ENCODE assay signal across 2 cellular contexts in the genomic region with DNA sequence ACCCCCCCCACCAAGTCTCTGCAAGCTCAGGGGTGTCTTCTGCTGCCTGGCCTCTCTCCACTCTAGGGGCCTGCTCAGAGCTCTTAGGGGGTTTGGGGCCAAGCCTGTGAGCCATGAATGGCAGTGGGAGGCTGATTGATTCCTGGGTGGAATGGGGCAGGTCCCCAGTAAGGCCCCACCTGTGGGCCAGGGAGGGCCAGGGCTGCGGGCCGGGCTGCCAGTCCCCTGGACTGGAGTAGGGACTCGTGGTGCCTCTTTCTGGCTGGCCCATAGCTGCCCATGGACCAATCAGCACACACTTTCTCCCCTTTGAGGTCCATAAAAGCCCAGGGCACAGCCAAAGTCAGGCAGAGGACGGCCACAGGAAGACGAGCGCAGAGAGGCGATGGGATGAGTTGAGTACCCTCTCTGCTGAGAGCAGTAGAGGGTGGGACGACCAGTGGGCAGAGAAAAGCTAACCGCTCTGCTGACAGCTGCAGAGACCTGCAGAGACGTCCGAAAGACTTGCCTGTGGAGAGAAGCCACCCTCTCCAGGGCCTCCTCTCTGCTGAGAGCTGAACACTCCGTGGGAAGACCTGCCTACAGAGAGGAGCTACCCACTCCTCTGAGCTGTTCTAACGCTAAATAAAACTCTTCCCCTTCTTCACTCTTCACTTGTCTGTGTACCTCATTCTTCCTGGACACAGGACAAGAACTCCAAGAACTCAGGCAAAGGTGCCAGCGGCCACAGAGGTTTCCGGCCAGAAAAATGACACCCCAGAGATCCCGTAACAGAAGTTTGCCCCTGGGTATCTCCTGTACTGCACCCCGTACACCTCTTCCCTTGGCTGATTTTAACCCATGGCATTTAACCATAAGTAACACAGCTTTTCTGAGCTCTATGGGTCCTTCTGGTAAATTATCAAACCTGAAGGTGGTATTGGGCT.
TF ChIP-seq lines count a peak whose summit lies in the region.

No MANE protein-coding gene starts in this region.

TF ChIP-seq in HepG2, 621 proteins besides CTCF, POLR2A, EP300 and RAD21:
- TF ChIP-seq PHF20 (CRISPR knock-in tag; IDR thresholded peaks at IDR 0.05), result no peak
- TF ChIP-seq KAT7 (CRISPR knock-in tag; IDR thresholded peaks at IDR 0.05; ENCODE audit: borderline replicate concordance), result no peak
- TF ChIP-seq ELF4 (CRISPR knock-in tag; IDR thresholded peaks at IDR 0.05; ENCODE audit: borderline replicate concordance), result no peak
- TF ChIP-seq MTF1 (CRISPR knock-in tag; IDR thresholded peaks at IDR 0.05), result no peak
- TF ChIP-seq HDAC1 (CRISPR knock-in tag; IDR thresholded peaks at IDR 0.05), result no peak
- TF ChIP-seq MIXL1 (CRISPR knock-in tag; IDR thresholded peaks at IDR 0.05), result no peak
- TF ChIP-seq ZMAT3 (CRISPR knock-in tag; conservative IDR thresholded peaks at IDR 0.05), result no peak
- TF ChIP-seq ISL2 (CRISPR knock-in tag; IDR thresholded peaks at IDR 0.05), result no peak
- TF ChIP-seq, protein P1, sequence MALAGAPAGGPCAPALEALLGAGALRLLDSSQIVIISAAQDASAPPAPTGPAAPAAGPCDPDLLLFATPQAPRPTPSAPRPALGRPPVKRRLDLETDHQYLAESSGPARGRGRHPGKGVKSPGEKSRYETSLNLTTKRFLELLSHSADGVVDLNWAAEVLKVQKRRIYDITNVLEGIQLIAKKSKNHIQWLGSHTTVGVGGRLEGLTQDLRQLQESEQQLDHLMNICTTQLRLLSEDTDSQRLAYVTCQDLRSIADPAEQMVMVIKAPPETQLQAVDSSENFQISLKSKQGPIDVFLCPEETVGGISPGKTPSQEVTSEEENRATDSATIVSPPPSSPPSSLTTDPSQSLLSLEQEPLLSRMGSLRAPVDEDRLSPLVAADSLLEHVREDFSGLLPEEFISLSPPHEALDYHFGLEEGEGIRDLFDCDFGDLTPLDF (CRISPR knock-in tag; IDR thresholded peaks at IDR 0.05), result no peak
- TF ChIP-seq THYN1 (CRISPR knock-in tag; IDR thresholded peaks at IDR 0.05; ENCODE audit: borderline replicate concordance, low read depth), result no peak
- no peak for TF ChIP-seq ELF1 (CRISPR knock-in tag; IDR thresholded peaks at IDR 0.05)
- no peak for TF ChIP-seq MAFK (conservative IDR thresholded peaks at IDR 0.05 in 1 of 2, IDR thresholded peaks at IDR 0.05 in 1 of 2; ENCODE audit: low read length in 2 of 2)
- TF ChIP-seq, protein P2, sequence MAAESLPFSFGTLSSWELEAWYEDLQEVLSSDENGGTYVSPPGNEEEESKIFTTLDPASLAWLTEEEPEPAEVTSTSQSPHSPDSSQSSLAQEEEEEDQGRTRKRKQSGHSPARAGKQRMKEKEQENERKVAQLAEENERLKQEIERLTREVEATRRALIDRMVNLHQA (CRISPR knock-in tag; IDR thresholded peaks at IDR 0.05), result no peak
- no peak for TF ChIP-seq ATF7 (IDR thresholded peaks at IDR 0.05)
- TF ChIP-seq ATF7 (CRISPR knock-in tag; IDR thresholded peaks at IDR 0.05), result no peak

TF ChIP-seq in H1, 55 proteins besides CTCF, POLR2A, EP300 and RAD21:
- TF ChIP-seq CHD2 (IDR thresholded peaks at IDR 0.05; ENCODE audit: low read length) (no peak), ZNF274 (IDR thresholded peaks at IDR 0.05; ENCODE audit: borderline replicate concordance, extremely low read depth, low read length) (no peak), RXRA (IDR thresholded peaks at IDR 0.05; ENCODE audit: insufficient read depth, low read depth, low read length) (no peak), NRF1 (IDR thresholded peaks at IDR 0.05; ENCODE audit: low read depth, low read length) (no peak), TAF7 (optimal IDR thresholded peaks at IDR 0.05; ENCODE audit: borderline replicate concordance, low read depth, low read length) (no peak), SAP30 (IDR thresholded peaks at IDR 0.05; ENCODE audit: insufficient read depth, insufficient replicate concordance, low read length) (no peak), SP4 (IDR thresholded peaks at IDR 0.05; ENCODE audit: low read length) (no peak), GTF2F1 (IDR thresholded peaks at IDR 0.05; ENCODE audit: borderline replicate concordance, low read depth, low read length) (no peak), SIX5 (IDR thresholded peaks at IDR 0.05; ENCODE audit: low read depth, low read length) (no peak), HDAC6 (IDR thresholded peaks at IDR 0.05; ENCODE audit: low read depth, low read length) (no peak)
- TF ChIP-seq, protein P3, sequence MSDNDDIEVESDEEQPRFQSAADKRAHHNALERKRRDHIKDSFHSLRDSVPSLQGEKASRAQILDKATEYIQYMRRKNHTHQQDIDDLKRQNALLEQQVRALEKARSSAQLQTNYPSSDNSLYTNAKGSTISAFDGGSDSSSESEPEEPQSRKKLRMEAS (IDR thresholded peaks at IDR 0.05), result no peak
